Comparison of ENCODE assay signal across 21 cellular contexts in genomic region chr2:99079226-99079625, GRCh38.
A peak's percentile ranks its signal among the peaks of the same experiment; 100 is the strongest.
DNase-seq lines count a peak whose midpoint lies in the region; ATAC-seq and TF ChIP-seq lines count a peak whose summit lies in the region.
"Had no signal": no experiment of that assay in that cellular context is flagged by ENCODE, and none has a peak within 500 bp of the region (broad histone marks: within the 10 kb centered on the region; RNA-seq: fewer than 3 reads in every experiment).

No MANE protein-coding gene starts in this region.

- H3K4me1 ChIP-seq in breast epithelium: no peaks in the 10 kb centered on the region
- H3K4me1 ChIP-seq: SJCRH30 had no signal

- H3K27ac Mint-ChIP-seq in MCF 10A (ENCODE audit: low read depth, unreplicated experiment): no peak overlapping the region
- no peak overlapping the region for H3K27ac Mint-ChIP-seq in activated CD4-positive, alpha-beta T cell treated with anti-CD3 and anti-CD28 coated beads, Interleukin-2, amount 10 ng/mL, durations not matched to agents 7 days and 5 days

- H3K36me3 ChIP-seq in breast epithelium: no peaks in the 10 kb centered on the region
- H3K36me3 ChIP-seq: SJCRH30 had no signal

- H3K27ac ChIP-seq in breast epithelium: no peak overlapping the region
- H3K27ac ChIP-seq: C4-2B, KMS-11, SJCRH30 had no signal

- H3K27me3 ChIP-seq in breast epithelium: no peaks in the 10 kb centered on the region
- H3K27me3 ChIP-seq: SJCRH30 had no signal

- peaks cover 7% of the 10 kb centered on the region for H3K4me1 Mint-ChIP-seq in MCF 10A (ENCODE audit: insufficient read depth, unreplicated experiment)
- H3K4me1 Mint-ChIP-seq in activated CD4-positive, alpha-beta T cell treated with anti-CD3 and anti-CD28 coated beads, Interleukin-2, amount 10 ng/mL, durations not matched to agents 7 days and 5 days: no peaks in the 10 kb centered on the region

- H3K4me3 ChIP-seq in breast epithelium (no peak overlapping the region), fibroblast of pulmonary artery (replicated peaks; ENCODE audit: low read depth, low read length) (no peak overlapping the region)
- H3K4me3 ChIP-seq: SJCRH30 had no signal

- POLR2A ChIA-PET in MCF 10A (lab: Yijun Ruan, JAX): no interaction called here
- POLR2A ChIA-PET in activated CD4-positive, alpha-beta T cell treated with anti-CD3 and anti-CD28 coated beads, Interleukin-2, amount 10 ng/mL, durations not matched to agents 7 days and 5 days (lab: Charles Lee): no interaction called here

- DNase-seq in MCF 10A (ENCODE audit: unreplicated experiment): peak; percentile 16
- no peak for DNase-seq in breast epithelium (ENCODE audit: low spot score in 2 of 2)
- DNase-seq in astrocyte of the hippocampus (ENCODE audit: low read depth, low spot score): peak; percentile 8
- peak; percentile 7 for DNase-seq in fibroblast of pulmonary artery (ENCODE audit: low read depth)
- no peak for DNase-seq in activated CD4-positive, alpha-beta T cell treated with anti-CD3 and anti-CD28 coated beads, Interleukin-2, amount 10 ng/mL, durations not matched to agents 7 days and 5 days
- no peak for DNase-seq in GM19238 (ENCODE audit: insufficient read length, low spot score)
- no peak for DNase-seq in cortex of kidney (lab: John Stamatoyannopoulos, UW)
- DNase-seq: DMS153, GDM1, GOT3, MM.1S, NCI-H1105 treated with DMSO at 0.1 percent for 48 hours, NCI-H187, NCI-H2171 treated with DMSO at 0.1 percent for 48 hours, NCI-H510A, RPMI8226, SJCRH30, SW 1271 had no signal

- ATAC-seq in HG03520 (IDR thresholded peaks at IDR 0.05; ENCODE audit: unreplicated experiment): no peak

- CTCF ChIA-PET in MCF 10A (lab: Yijun Ruan, JAX): interaction anchor here (0.6 to 1.1 kb wide), 2 partner anchors 12 to 479 kb away, joined by 3 read pairs; no protein-coding TSS in a partner anchor
- CTCF ChIA-PET in activated CD4-positive, alpha-beta T cell treated with anti-CD3 and anti-CD28 coated beads, Interleukin-2, amount 10 ng/mL, durations not matched to agents 7 days and 5 days (lab: Charles Lee): no interaction called here

- H3K9me3 ChIP-seq in breast epithelium: no peaks in the 10 kb centered on the region
- H3K9me3 ChIP-seq: SJCRH30 had no signal

- no peak for TF ChIP-seq CTCF in MCF 10A (IDR thresholded peaks at IDR 0.05; ENCODE audit: unreplicated experiment)
- TF ChIP-seq CTCF in breast epithelium (IDR thresholded peaks at IDR 0.05): no peak
- no peak for TF ChIP-seq CTCF in fibroblast of pulmonary artery (IDR thresholded peaks at IDR 0.05; ENCODE audit: low read length, missing control alignments)

- H3K4me3 Mint-ChIP-seq in MCF 10A (ENCODE audit: unreplicated experiment): no peak overlapping the region
- H3K4me3 Mint-ChIP-seq in activated CD4-positive, alpha-beta T cell treated with anti-CD3 and anti-CD28 coated beads, Interleukin-2, amount 10 ng/mL, durations not matched to agents 7 days and 5 days: no peak overlapping the region

- no peaks in the 10 kb centered on the region for H3K36me3 Mint-ChIP-seq in MCF 10A (ENCODE audit: insufficient read depth, unreplicated experiment)
- H3K36me3 Mint-ChIP-seq in activated CD4-positive, alpha-beta T cell treated with anti-CD3 and anti-CD28 coated beads, Interleukin-2, amount 10 ng/mL, durations not matched to agents 7 days and 5 days (ENCODE audit: low read depth): no peaks in the 10 kb centered on the region

- BruUV-seq in MCF 10A (replicated peaks; lab: Mats Ljungman, UMichigan): no TSS peak

- no peaks in the 10 kb centered on the region for H3K9me3 Mint-ChIP-seq in MCF 10A (ENCODE audit: unreplicated experiment)
- no peaks in the 10 kb centered on the region for H3K9me3 Mint-ChIP-seq in activated CD4-positive, alpha-beta T cell treated with anti-CD3 and anti-CD28 coated beads, Interleukin-2, amount 10 ng/mL, durations not matched to agents 7 days and 5 days

- no peaks in the 10 kb centered on the region for H3K27me3 Mint-ChIP-seq in MCF 10A (ENCODE audit: insufficient read depth, unreplicated experiment)
- peaks cover 21% of the 10 kb centered on the region for H3K27me3 Mint-ChIP-seq in activated CD4-positive, alpha-beta T cell treated with anti-CD3 and anti-CD28 coated beads, Interleukin-2, amount 10 ng/mL, durations not matched to agents 7 days and 5 days

- no peak for TF ChIP-seq POLR2A in breast epithelium (IDR thresholded peaks at IDR 0.05)

- intact Hi-C loops in MCF 10A (cut with micrococcal nuclease): loop anchor here (2.0 kb wide), 1 partner anchor 76 kb away; the partner anchor contains the start of genes LIPT1 and TSGA10
- intact Hi-C loops in breast epithelium (cut with DNase I; ENCODE audit: low total_unique reads): no loop called here

Comparison
In these comparisons a context has a peak if more than half of its experiments do, and no peak if none do; other contexts are left out.
1. DNase-seq: peak in MCF 10A (single experiment), astrocyte of the hippocampus (single experiment) and fibroblast of pulmonary artery (single experiment); none in breast epithelium (0 of 2), activated CD4-positive, alpha-beta T cell treated with anti-CD3 and anti-CD28 coated beads, Interleukin-2, amount 10 ng/mL, durations not matched to agents 7 days and 5 days (single experiment), GM19238 (single experiment) and cortex of kidney (single experiment).